ENCODE assay signal across 8 cellular contexts in genomic region chr9:109880276-109881169, GRCh38.
DNase-seq lines count a peak whose midpoint lies in the region; ATAC-seq and TF ChIP-seq lines count a peak whose summit lies in the region.

No MANE protein-coding gene starts in this region.

- H3K36me3 Mint-ChIP-seq in CD8-positive, alpha-beta T cell, result no peaks in the 10 kb centered on the region

- peak in 1 of 7 experiments; percentile 16 for DNase-seq in CD8-positive, alpha-beta T cell
- DNase-seq in HT-29 (ENCODE audit: low spot score) (peak; percentile 28), glomerular visceral epithelial cell (ENCODE audit: extremely low spot score) (peak; percentile 28), stomach (no peak), NCI-H1436 (lab: John Stamatoyannopoulos, UW) (no peak), activated gamma-delta T cell (lab: John Stamatoyannopoulos, UW) (no peak)
- peak; percentile 57 for DNase-seq in activated CD4-positive, alpha-beta T cell treated with anti-CD3 and anti-CD28 coated beads for 48 hours

- 63 to 79% (median 67%) methylated on average over 10 of the region's 10 CpGs for WGBS in stomach, 5 donors

- no peaks in the 10 kb centered on the region for H3K9me3 ChIP-seq in CD8-positive, alpha-beta T cell (ENCODE audit: low read length)
- H3K9me3 ChIP-seq in stomach, result no peaks in the 10 kb centered on the region

- H3K9me3 Mint-ChIP-seq in CD8-positive, alpha-beta T cell, result no peaks in the 10 kb centered on the region

- no peaks in the 10 kb centered on the region for H3K4me1 Mint-ChIP-seq in CD8-positive, alpha-beta T cell (ENCODE audit: low read depth)

- no peak overlapping the region for H3K27ac ChIP-seq in CD8-positive, alpha-beta T cell (ENCODE audit: low read depth, low read length)
- H3K27ac ChIP-seq in stomach, result no peak overlapping the region

- H3K4me3 ChIP-seq in CD8-positive, alpha-beta T cell (ENCODE audit: low read depth, low read length), result no peak overlapping the region
- no peak overlapping the region for H3K4me3 ChIP-seq in stomach

- ATAC-seq in CD8-positive, alpha-beta T cell, result no peak
- peak; percentile 96 for ATAC-seq in GM19351 (IDR thresholded peaks at IDR 0.05; ENCODE audit: unreplicated experiment)

- no peaks in the 10 kb centered on the region for H3K4me1 ChIP-seq in CD8-positive, alpha-beta T cell (ENCODE audit: insufficient read depth, low read length)
- no peaks in the 10 kb centered on the region for H3K4me1 ChIP-seq in stomach

- no peak overlapping the region for H3K4me3 Mint-ChIP-seq in CD8-positive, alpha-beta T cell

- no peaks in the 10 kb centered on the region for H3K36me3 ChIP-seq in CD8-positive, alpha-beta T cell (ENCODE audit: insufficient read depth, low read length)
- H3K36me3 ChIP-seq in stomach, result no peaks in the 10 kb centered on the region

- no peak for TF ChIP-seq POLR2A in stomach (IDR thresholded peaks at IDR 0.05)

- peak; percentile 77 for TF ChIP-seq CTCF in CD8-positive, alpha-beta T cell (IDR thresholded peaks at IDR 0.05)
- TF ChIP-seq CTCF in stomach (IDR thresholded peaks at IDR 0.05), result peak in 4 of 7 experiments; percentile 7 to 62 (median 40)

- intact Hi-C loops in CD8-positive, alpha-beta T cell (cut with DNase I, micrococcal nuclease), result no loop called here
- intact Hi-C loops in stomach (cut with DNase I; ENCODE audit: low total_unique reads), result no loop called here

- POLR2A ChIA-PET in CD8-positive, alpha-beta T cell (lab: Charles Lee), result no interaction called here

- H3K27me3 Mint-ChIP-seq in CD8-positive, alpha-beta T cell (ENCODE audit: low read depth), result peaks cover 5% of the 10 kb centered on the region

- no peaks in the 10 kb centered on the region for H3K27me3 ChIP-seq in CD8-positive, alpha-beta T cell (ENCODE audit: insufficient read depth, low read length)
- H3K27me3 ChIP-seq in stomach, result peaks cover 0 to 6% (median 0%) of the 10 kb centered on the region in 3 donors

- no peak for TF ChIP-seq EP300 in stomach (IDR thresholded peaks at IDR 0.05)

- H3K27ac Mint-ChIP-seq in CD8-positive, alpha-beta T cell, result no peak overlapping the region

- CTCF ChIA-PET in CD8-positive, alpha-beta T cell (lab: Charles Lee), result no interaction called here

Comparison
In these comparisons a context has a peak if more than half of its experiments do, and no peak if none do; other contexts are left out.
1. DNase-seq: peak in HT-29 (single experiment), activated CD4-positive, alpha-beta T cell treated with anti-CD3 and anti-CD28 coated beads for 48 hours (single experiment) and glomerular visceral epithelial cell (single experiment); none in stomach (single experiment), NCI-H1436 (single experiment) and activated gamma-delta T cell (single experiment).